Comparison of ENCODE assay signal across 8 cellular contexts in genomic region chr10:76830218-76830617, GRCh38.
"Had no signal": no experiment of that assay in that cellular context is flagged by ENCODE, and none has a peak within 500 bp of the region (broad histone marks: within the 10 kb centered on the region; RNA-seq: fewer than 3 reads in every experiment).

No MANE protein-coding gene starts in this region.

- H3K9ac ChIP-seq: KMS-11 had no signal

- H3K4me2 ChIP-seq: KMS-11 had no signal

- H3K27ac Mint-ChIP-seq: HFFc6, IgD-negative memory B cell had no signal

- H3K4me3 ChIP-seq: HAP-1 had no signal

- DNase-seq: GOT3, H7, HFFc6, KBM-7 had no signal

- H3K9me3 ChIP-seq: HAP-1 had no signal

- H3K9me3 Mint-ChIP-seq: HFFc6 had no signal

- H3K4me3 Mint-ChIP-seq: HFFc6, IgD-negative memory B cell had no signal

- H3K27ac ChIP-seq: KMS-11 had no signal

- H3K4me1 ChIP-seq: HAP-1 had no signal

- FAIRE-seq: HTR-8/SVneo had no signal

- H3K4me1 Mint-ChIP-seq: IgD-negative memory B cell had no signal

- H3K36me3 ChIP-seq: HAP-1 had no signal
